Comparison of ENCODE assay signal across 27 cellular contexts in genomic region chr16:13552062-13552959, GRCh38.
DNase-seq lines count a peak whose midpoint lies in the region; TF ChIP-seq lines count a peak whose summit lies in the region.
"Had no signal": no experiment of that assay in that cellular context is flagged by ENCODE, and none has a peak within 500 bp of the region (broad histone marks: within the 10 kb centered on the region; RNA-seq: fewer than 3 reads in every experiment).

No MANE protein-coding gene starts in this region.

- TF ChIP-seq CTCF in C4-2B (conservative IDR thresholded peaks at IDR 0.05) (peak; percentile 13; the same call in 1 of the 2 replicates), NB4 (IDR thresholded peaks at IDR 0.05; ENCODE audit: low read depth, low read length) (no peak), esophagus muscularis mucosa (IDR thresholded peaks at IDR 0.05) (no peak), osteocyte (IDR thresholded peaks at IDR 0.05) (no peak)

- TF ChIP-seq EP300 in esophagus muscularis mucosa (IDR thresholded peaks at IDR 0.05) = no peak

- no peak overlapping the region for H3K27ac ChIP-seq in C4-2B
- no peak overlapping the region for H3K27ac ChIP-seq in esophagus muscularis mucosa (replicated peaks in 1 of 4)
- H3K27ac ChIP-seq: dorsolateral prefrontal cortex, left lung, stomach, uterus had no signal

- H3K9me3 Mint-ChIP-seq in osteocyte (ENCODE audit: unreplicated experiment) = peaks cover 12% of the 10 kb centered on the region

- TF ChIP-seq POLR2A in NB4 (IDR thresholded peaks at IDR 0.05; ENCODE audit: extremely low read depth, insufficient read length) (no peak), esophagus muscularis mucosa (IDR thresholded peaks at IDR 0.05; ENCODE audit: low read depth) (no peak)

- peak; percentile 55 for DNase-seq in NB4 (ENCODE audit: low read depth)
- DNase-seq in esophagus muscularis mucosa (ENCODE audit: extremely low spot score) = peak; percentile 75
- DNase-seq in osteocyte (ENCODE audit: extremely low spot score, unreplicated experiment) = peak; percentile 11
- DNase-seq in NCI-H2227 treated with DMSO at 0.1 percent for 48 hours (lab: John Stamatoyannopoulos, UW) = no peak
- no peak for DNase-seq in NCI-H1105 treated with DMSO at 0.1 percent for 48 hours (lab: John Stamatoyannopoulos, UW)
- no peak for DNase-seq in RKO (ENCODE audit: low spot score)
- DNase-seq in T1000 (lab: John Stamatoyannopoulos, UW) = no peak
- DNase-seq: activated CD4-positive, alpha-beta T cell treated with anti-CD3 and anti-CD28 coated beads for 36 hours; activated effector memory CD4-positive, alpha-beta T cell treated with Interleukin-2 at 50 U/mL for 16 hours; activated T-cell treated with anti-CD3 and anti-CD28 coated beads, Interleukin-2, amount 50 U/mL, for 1 hour; DMS53; dorsolateral prefrontal cortex; left lung; NCI-H1092 treated with DMSO at 0.1 percent for 48 hours; NCI-H187 treated with DMSO at 0.1 percent for 48 hours; posterior cingulate gyrus; SHP77; stimulated activated CD4-positive, alpha-beta T cell treated with anti-CD3 and anti-CD28 coated beads, Interleukin-12 subunit alpha, Interleukin-12 subunit beta, amount 100 ng/mL, for 4 hours; stimulated activated CD4-positive, alpha-beta T cell treated with anti-CD3 and anti-CD28 coated beads, Interleukin-2, amount 100 ng/mL, for 48 hours; stomach; T-helper 2 cell; uterus had no signal

- no peaks in the 10 kb centered on the region for H3K36me3 ChIP-seq in esophagus muscularis mucosa
- H3K36me3 ChIP-seq: left lung, stomach, uterus had no signal

- H3K27me3 Mint-ChIP-seq in osteocyte (ENCODE audit: unreplicated experiment) = no peaks in the 10 kb centered on the region

- H3K27me3 ChIP-seq in esophagus muscularis mucosa = peaks cover 0 to 2% (median 0%) of the 10 kb centered on the region in 4 donors
- H3K27me3 ChIP-seq: uterus had no signal

- 60% methylated on average over 15 of the region's 15 CpGs for WGBS in esophagus muscularis mucosa

- no peaks in the 10 kb centered on the region for H3K4me1 ChIP-seq in esophagus muscularis mucosa
- H3K4me1 ChIP-seq: left lung, stomach, uterus had no signal

- no peak overlapping the region for H3K27ac Mint-ChIP-seq in osteocyte (ENCODE audit: unreplicated experiment)
- H3K27ac Mint-ChIP-seq: activated CD4-positive, alpha-beta T cell treated with anti-CD3 and anti-CD28 coated beads for 36 hours; activated naive CD8-positive, alpha-beta T cell; B cell; memory B cell had no signal

- H3K9me3 ChIP-seq in esophagus muscularis mucosa = no peaks in the 10 kb centered on the region
- H3K9me3 ChIP-seq: left lung, stomach, uterus had no signal

- no peak overlapping the region for H3K4me3 ChIP-seq in NB4 (ENCODE audit: low read depth, low read length)
- no peak overlapping the region for H3K4me3 ChIP-seq in esophagus muscularis mucosa
- H3K4me3 ChIP-seq: dorsolateral prefrontal cortex, K562, left lung, stomach, uterus had no signal

- H3K4me3 Mint-ChIP-seq in osteocyte (ENCODE audit: unreplicated experiment) = no peak overlapping the region
- H3K4me3 Mint-ChIP-seq: activated CD4-positive, alpha-beta T cell treated with anti-CD3 and anti-CD28 coated beads for 36 hours; activated naive CD8-positive, alpha-beta T cell; B cell; memory B cell had no signal

- no peaks in the 10 kb centered on the region for H3K36me3 Mint-ChIP-seq in osteocyte (ENCODE audit: unreplicated experiment)
- H3K36me3 Mint-ChIP-seq: activated naive CD8-positive, alpha-beta T cell; memory B cell had no signal

- intact Hi-C loops in esophagus muscularis mucosa (cut with DNase I) = loop anchor here (10.0 kb wide), 1 partner anchor 62 kb away; no protein-coding TSS in a partner anchor

- no peaks in the 10 kb centered on the region for H3K4me1 Mint-ChIP-seq in osteocyte (ENCODE audit: unreplicated experiment)
- H3K4me1 Mint-ChIP-seq: activated CD4-positive, alpha-beta T cell treated with anti-CD3 and anti-CD28 coated beads for 36 hours; B cell; memory B cell had no signal

Comparison
In these comparisons a context has a peak if more than half of its experiments do, and no peak if none do; other contexts are left out.
1. DNase-seq: peak in NB4 (single experiment), esophagus muscularis mucosa (single experiment) and osteocyte (single experiment); none in NCI-H2227 treated with DMSO at 0.1 percent for 48 hours (single experiment), NCI-H1105 treated with DMSO at 0.1 percent for 48 hours (single experiment), RKO (single experiment) and T1000 (single experiment).